In the genomic region with DNA sequence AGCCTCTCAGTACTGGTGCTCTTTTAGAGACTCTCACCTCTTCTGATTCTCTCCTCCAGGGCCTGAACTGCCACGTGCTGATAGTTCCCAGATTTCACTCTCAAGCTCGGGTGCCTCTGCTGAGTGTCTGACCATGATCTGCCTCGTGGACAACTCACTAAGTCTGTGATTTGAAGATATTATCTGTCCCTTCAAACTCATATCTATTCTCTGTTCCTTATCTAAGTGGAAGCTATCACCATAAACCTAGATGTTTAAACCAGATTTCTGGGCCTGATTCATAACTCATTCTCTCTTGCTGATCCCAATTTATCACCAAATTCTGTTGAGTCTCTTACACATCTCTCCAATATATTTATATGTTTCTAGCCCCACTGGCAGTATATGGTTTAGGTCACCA, we compare ENCODE assay signal across 9 cellular contexts.
"Had no signal": no experiment of that assay in that cellular context is flagged by ENCODE, and none has a peak within 500 bp of the region (broad histone marks: within the 10 kb centered on the region; RNA-seq: fewer than 3 reads in every experiment).

No MANE protein-coding gene starts in this region.

- H3K27ac ChIP-seq: HL-60, KMS-11 had no signal

- H3K4me2 ChIP-seq: KMS-11 had no signal

- H3K4me1 Mint-ChIP-seq: IgD-negative memory B cell had no signal

- H3K4me3 Mint-ChIP-seq: HFFc6, IgD-negative memory B cell had no signal

- DNase-seq: GOT3, H7, HFFc6, KBM-7 had no signal

- ATAC-seq: HCT116, HepG2 had no signal

- H3K9ac ChIP-seq: KMS-11 had no signal

- H3K27ac Mint-ChIP-seq: HFFc6, IgD-negative memory B cell had no signal
